Comparison of ENCODE assay signal across 8 cellular contexts in genomic region chr12:57631566-57632368, GRCh38. TPM values are rescaled to one million over a fixed set of nuclear protein-coding genes. Genes with fewer than 3 reads are reported as not detected.
DNase-seq lines count a peak whose midpoint lies in the region; ATAC-seq, FAIRE-seq and TF ChIP-seq lines count a peak whose summit lies in the region.

No MANE protein-coding gene starts in this region.

- peaks cover 19% of the 10 kb centered on the region for H3K4me1 Mint-ChIP-seq in activated T-cell treated with anti-CD3 and anti-CD28 coated beads, Interleukin-2, amount 50 U/mL, for 24 hours (ENCODE audit: low read depth)
- peaks cover 9% of the 10 kb centered on the region for H3K4me1 Mint-ChIP-seq in activated naive CD8-positive, alpha-beta T cell treated with anti-CD3 and anti-CD28 coated beads for 36 hours

- H3K36me3 ChIP-seq in iPS-18a (ENCODE audit: control insufficient read depth, low read depth, low read length) (no peaks in the 10 kb centered on the region), suprapubic skin (no peaks in the 10 kb centered on the region)

- H3K9me3 Mint-ChIP-seq in activated T-cell treated with anti-CD3 and anti-CD28 coated beads, Interleukin-2, amount 50 U/mL, for 24 hours: no peaks in the 10 kb centered on the region
- H3K9me3 Mint-ChIP-seq in activated naive CD8-positive, alpha-beta T cell treated with anti-CD3 and anti-CD28 coated beads for 36 hours: no peaks in the 10 kb centered on the region

- TF ChIP-seq CTCF in suprapubic skin (IDR thresholded peaks at IDR 0.05): no peak

- H3K27me3 ChIP-seq in iPS-18a (ENCODE audit: control insufficient read depth, insufficient read depth, low read length) (peaks cover 84% of the 10 kb centered on the region), suprapubic skin (peaks cover 79% of the 10 kb centered on the region)

- peak overlapping the region; percentile 75 for H3K4me3 Mint-ChIP-seq in activated T-cell treated with anti-CD3 and anti-CD28 coated beads, Interleukin-2, amount 50 U/mL, for 24 hours
- peak overlapping the region; percentile 68 for H3K4me3 Mint-ChIP-seq in activated naive CD8-positive, alpha-beta T cell treated with anti-CD3 and anti-CD28 coated beads for 36 hours

- TF ChIP-seq POLR2A in suprapubic skin (IDR thresholded peaks at IDR 0.05): no peak

- WGBS in suprapubic skin: 18% methylated on average over 8 of the region's 44 CpGs

- peaks cover 70% of the 10 kb centered on the region for H3K27me3 Mint-ChIP-seq in activated T-cell treated with anti-CD3 and anti-CD28 coated beads, Interleukin-2, amount 50 U/mL, for 24 hours
- H3K27me3 Mint-ChIP-seq in activated naive CD8-positive, alpha-beta T cell treated with anti-CD3 and anti-CD28 coated beads for 36 hours: peaks cover 72% of the 10 kb centered on the region

- H3K27ac Mint-ChIP-seq in activated T-cell treated with anti-CD3 and anti-CD28 coated beads, Interleukin-2, amount 50 U/mL, for 24 hours: no peak overlapping the region
- no peak overlapping the region for H3K27ac Mint-ChIP-seq in activated naive CD8-positive, alpha-beta T cell treated with anti-CD3 and anti-CD28 coated beads for 36 hours

- ATAC-seq in HG03439 (IDR thresholded peaks at IDR 0.05; ENCODE audit: unreplicated experiment) (no peak), GM21526 (IDR thresholded peaks at IDR 0.05; ENCODE audit: low FRiP score, unreplicated experiment) (no peak)

- H3K9ac ChIP-seq in iPS-18a (ENCODE audit: low read length): no peak overlapping the region

- H3K4me1 ChIP-seq in iPS-18a (ENCODE audit: control insufficient read depth, low read depth, low read length) (peaks cover 17% of the 10 kb centered on the region), suprapubic skin (peaks cover 29% of the 10 kb centered on the region)

- FAIRE-seq in GM19239 (lab: Jason Lieb, UNC): no peak

- H3K27ac ChIP-seq in iPS-18a (ENCODE audit: low read length): no peak overlapping the region
- no peak overlapping the region for H3K27ac ChIP-seq in suprapubic skin

- H3K36me3 Mint-ChIP-seq in activated T-cell treated with anti-CD3 and anti-CD28 coated beads, Interleukin-2, amount 50 U/mL, for 24 hours (ENCODE audit: low read depth): no peaks in the 10 kb centered on the region
- H3K36me3 Mint-ChIP-seq in activated naive CD8-positive, alpha-beta T cell treated with anti-CD3 and anti-CD28 coated beads for 36 hours: no peaks in the 10 kb centered on the region

- no peak for TF ChIP-seq EP300 in suprapubic skin (IDR thresholded peaks at IDR 0.05)

- H3K9me3 ChIP-seq in iPS-18a (ENCODE audit: control insufficient read depth, low read depth, low read length) (no peaks in the 10 kb centered on the region), suprapubic skin (no peaks in the 10 kb centered on the region)

- H3K4me3 ChIP-seq in iPS-18a (ENCODE audit: low read length): peak overlapping the region; percentile 52
- H3K4me3 ChIP-seq in suprapubic skin: peak overlapping the region; percentile 57

- DNase-seq in activated T-cell treated with anti-CD3 and anti-CD28 coated beads, Interleukin-2, amount 50 U/mL, for 24 hours: no peak
- DNase-seq in activated T-cell treated with anti-CD3 and anti-CD28 coated beads for 4 hours (no peak), suprapubic skin (ENCODE audit: low spot score in 2 of 2) (peak; percentile 61 to 68), GM19239 (ENCODE audit: insufficient read length, low spot score) (no peak)
- no peak for DNase-seq in activated naive CD8-positive, alpha-beta T cell treated with anti-CD3 and anti-CD28 coated beads for 36 hours

RNA-seq across cellular contexts. Expression of gene B4GALNT1, which starts 1.2 kb away (rescaled TPM):
- total RNA-seq in activated naive CD8-positive, alpha-beta T cell treated with anti-CD3 and anti-CD28 coated beads for 36 hours: 1 to 10 TPM; 1.5 TPM
- under 1 TPM in 3 of 4 donors, not detected in 1; 0.38 to 0.48 (median 0.42) TPM for total RNA-seq in suprapubic skin

RNA-seq across cellular contexts. Expression of gene ARHGEF25, which starts 20.5 kb away (rescaled TPM):
- 1 to 10 TPM; 1.9 to 2.2 TPM for total RNA-seq in activated naive CD8-positive, alpha-beta T cell treated with anti-CD3 and anti-CD28 coated beads for 36 hours
- 10 to 100 TPM in 1 of 4 donors, 1 to 10 TPM in 3; 4.0 to 13.3 (median 7.9) TPM for total RNA-seq in suprapubic skin

RNA-seq across cellular contexts. Expression of gene DTX3, which starts 27.1 kb away (rescaled TPM):
- total RNA-seq in activated naive CD8-positive, alpha-beta T cell treated with anti-CD3 and anti-CD28 coated beads for 36 hours: 10 to 100 TPM; 18.9 to 20.2 TPM
- 10 to 100 TPM; 10.4 to 19.0 (median 12.1) TPM for total RNA-seq in suprapubic skin

RNA-seq across cellular contexts. Expression of gene PIP4K2C, which starts 40.8 kb away (rescaled TPM):
- 10 to 100 TPM; 17.1 to 18.5 TPM for total RNA-seq in activated naive CD8-positive, alpha-beta T cell treated with anti-CD3 and anti-CD28 coated beads for 36 hours
- total RNA-seq in suprapubic skin: 10 to 100 TPM; 36.9 to 68.9 (median 51.5) TPM

Comparison
In these comparisons a context has a peak if more than half of its experiments do, and no peak if none do; other contexts are left out.
1. DNase-seq: peak in suprapubic skin (2 of 2); none in activated T-cell treated with anti-CD3 and anti-CD28 coated beads, Interleukin-2, amount 50 U/mL, for 24 hours (single experiment), activated T-cell treated with anti-CD3 and anti-CD28 coated beads for 4 hours (single experiment), activated naive CD8-positive, alpha-beta T cell treated with anti-CD3 and anti-CD28 coated beads for 36 hours (single experiment) and GM19239 (single experiment).